ENCODE assay signal across 8 cellular contexts in genomic region chr11:67356867-67357561, GRCh38. TPM values are rescaled to one million over a fixed set of nuclear protein-coding genes. Genes with fewer than 3 reads are reported as not detected.
DNase-seq lines count a peak whose midpoint lies in the region; ATAC-seq and TF ChIP-seq lines count a peak whose summit lies in the region.

No MANE protein-coding gene starts in this region.

- no peaks in the 10 kb centered on the region for H3K27me3 ChIP-seq in right lobe of liver

- no peaks in the 10 kb centered on the region for H3K27me3 Mint-ChIP-seq in activated CD4-positive, alpha-beta T cell treated with anti-CD3 and anti-CD28 coated beads for 36 hours

- H3K4me1 ChIP-seq in right lobe of liver: peaks cover 0 to 28% (median 15%) of the 10 kb centered on the region in 4 donors

- CTCF ChIA-PET in activated CD4-positive, alpha-beta T cell treated with anti-CD3 and anti-CD28 coated beads for 36 hours (lab: Charles Lee): interaction anchor here (0.9 to 12.6 kb wide), 14 partner anchors 9 to 258 kb away, joined by 3 to 445 read pairs (median 4); partner anchors contain the start of genes AIP, CLCF1, PITPNM1 and RAD9A

- no peaks in the 10 kb centered on the region for H3K36me3 Mint-ChIP-seq in activated CD4-positive, alpha-beta T cell treated with anti-CD3 and anti-CD28 coated beads for 36 hours (ENCODE audit: low read depth)

- POLR2A ChIA-PET in activated CD4-positive, alpha-beta T cell treated with anti-CD3 and anti-CD28 coated beads for 36 hours (lab: Charles Lee): no interaction called here

- in situ Hi-C loops in GM18951 (cut with MboI; ENCODE audit: low sequenced_read_pairs, unreplicated experiment): no loop called here

- H3K9me3 Mint-ChIP-seq in activated CD4-positive, alpha-beta T cell treated with anti-CD3 and anti-CD28 coated beads for 36 hours (ENCODE audit: low read depth): no peaks in the 10 kb centered on the region

- H3K4me3 ChIP-seq in coronary artery (no peak overlapping the region), right lobe of liver (no peak overlapping the region)

- TF ChIP-seq CTCF in coronary artery (IDR thresholded peaks at IDR 0.05): peak; percentile 92
- peak; percentile 90 to 94 (median 91) for TF ChIP-seq CTCF in right lobe of liver (IDR thresholded peaks at IDR 0.05)

- TF ChIP-seq POLR2A in GM18951 (IDR thresholded peaks at IDR 0.05; ENCODE audit: extremely low read depth, insufficient read depth, insufficient read length) (peak; percentile 15), right lobe of liver (IDR thresholded peaks at IDR 0.05) (peak; percentile 22)

- ATAC-seq in activated CD4-positive, alpha-beta T cell treated with anti-CD3 and anti-CD28 coated beads for 36 hours: peak; percentile 9
- ATAC-seq in right lobe of liver: peak; percentile 15 to 33 (median 26)
- no peak for ATAC-seq in GM18519 (IDR thresholded peaks at IDR 0.05; ENCODE audit: low FRiP score, unreplicated experiment)

- H3K27ac ChIP-seq in coronary artery (peak overlapping the region; percentile 95 to 96), right lobe of liver (peak overlapping the region in 2 of 3 donors; percentile 97 to 98)

- peaks cover 27% of the 10 kb centered on the region for H3K4me1 Mint-ChIP-seq in activated CD4-positive, alpha-beta T cell treated with anti-CD3 and anti-CD28 coated beads for 36 hours

- H3K36me3 ChIP-seq in right lobe of liver: no peaks in the 10 kb centered on the region

- H3K27ac Mint-ChIP-seq in activated CD4-positive, alpha-beta T cell treated with anti-CD3 and anti-CD28 coated beads for 36 hours: peak overlapping the region; percentile 79

- DNase-seq in AG08396 (ENCODE audit: low spot score): peak; percentile 76
- peak; percentile 21 for DNase-seq in NCI-H345 treated with DMSO at 0.1 percent for 48 hours (lab: John Stamatoyannopoulos, UW; ENCODE audit: unreplicated experiment)
- DNase-seq in activated CD4-positive, alpha-beta T cell treated with anti-CD3 and anti-CD28 coated beads for 36 hours: peak; percentile 81
- peak; percentile 80 for DNase-seq in coronary artery (ENCODE audit: low spot score)
- peak in 2 of 3 donors; percentile 63 to 72 for DNase-seq in right lobe of liver
- peak in 2 of 3 experiments; percentile 39 to 49 for DNase-seq in stimulated activated CD4-positive, alpha-beta T cell treated with anti-CD3 and anti-CD28 coated beads, TNF-alpha, amount 100 ng/mL, for 4 hours (ENCODE audit: low read depth in 3 of 3)

- intact Hi-C loops in activated CD4-positive, alpha-beta T cell treated with anti-CD3 and anti-CD28 coated beads for 36 hours (cut with DNase I, micrococcal nuclease): loop anchor here (1.0 to 10.0 kb wide), 2 partner anchors 25 to 368 kb away; no protein-coding TSS in a partner anchor
- intact Hi-C loops in right lobe of liver (cut with DNase I): no loop called here

- H3K4me3 Mint-ChIP-seq in activated CD4-positive, alpha-beta T cell treated with anti-CD3 and anti-CD28 coated beads for 36 hours: peak overlapping the region; percentile 30

- 3% methylated on average over 2 of the region's 3 CpGs for WGBS in right lobe of liver (ENCODE audit: insufficient coverage, low coverage, low lambda C conversion rate, missing lambda C conversion rate)

- H3K9me3 ChIP-seq in right lobe of liver: no peaks in the 10 kb centered on the region

RNA-seq across cellular contexts. Expression of gene POLD4, which starts 3.7 kb away (rescaled TPM):
- 10 to 100 TPM; 31.3 to 37.5 TPM for total RNA-seq in activated CD4-positive, alpha-beta T cell treated with anti-CD3 and anti-CD28 coated beads for 36 hours
- 100 to 1,000 TPM in 2 of 6 experiments, 10 to 100 TPM in 4; 70.5 to 216 (median 97.9) TPM for total RNA-seq in right lobe of liver

RNA-seq across cellular contexts. Expression of gene CLCF1, which starts 16.4 kb away (rescaled TPM):
- total RNA-seq in activated CD4-positive, alpha-beta T cell treated with anti-CD3 and anti-CD28 coated beads for 36 hours: under 1 TPM; 0.09 to 0.27 TPM
- 1 to 10 TPM in 3 of 6 experiments, under 1 TPM in 3; 0.44 to 3.8 (median 1.3) TPM for total RNA-seq in right lobe of liver

RNA-seq across cellular contexts. Expression of gene RAD9A, which starts 34.8 kb away (rescaled TPM):
- 10 to 100 TPM; 28.8 to 30.0 TPM for total RNA-seq in activated CD4-positive, alpha-beta T cell treated with anti-CD3 and anti-CD28 coated beads for 36 hours
- 10 to 100 TPM in 2 of 6 experiments, 1 to 10 TPM in 4; 5.3 to 13.2 (median 6.2) TPM for total RNA-seq in right lobe of liver

RNA-seq across cellular contexts. Expression of gene PPP1CA, which starts 44.6 kb away (rescaled TPM):
- total RNA-seq in activated CD4-positive, alpha-beta T cell treated with anti-CD3 and anti-CD28 coated beads for 36 hours: 100 to 1,000 TPM; 199 to 227 TPM
- 100 to 1,000 TPM in 2 of 6 experiments, 10 to 100 TPM in 4; 64.2 to 102 (median 71.1) TPM for total RNA-seq in right lobe of liver

RNA-seq across cellular contexts. Expression of gene TBC1D10C, which starts 46.9 kb away (rescaled TPM):
- 100 to 1,000 TPM in 1 of 2 experiments, 10 to 100 TPM in 1; 83.2 to 123 TPM for total RNA-seq in activated CD4-positive, alpha-beta T cell treated with anti-CD3 and anti-CD28 coated beads for 36 hours
- total RNA-seq in right lobe of liver: 1 to 10 TPM in 5 of 6 experiments, under 1 TPM in 1; 0.73 to 2.7 (median 1.9) TPM

Comparison
In these comparisons a context has a peak if more than half of its experiments do, and no peak if none do; other contexts are left out.
1. DNase-seq: peak in every context shown above with its lines; median percentile 81 in activated CD4-positive, alpha-beta T cell treated with anti-CD3 and anti-CD28 coated beads for 36 hours; 80 in coronary artery; 76 in AG08396; 68 in right lobe of liver; 44 in stimulated activated CD4-positive, alpha-beta T cell treated with anti-CD3 and anti-CD28 coated beads, TNF-alpha, amount 100 ng/mL, for 4 hours; 21 in NCI-H345 treated with DMSO at 0.1 percent for 48 hours.
2. intact Hi-C loops: an anchor here in activated CD4-positive, alpha-beta T cell treated with anti-CD3 and anti-CD28 coated beads for 36 hours (1.0 to 10.0 kb wide); none called in right lobe of liver.